Comparison of ENCODE assay signal across 9 cellular contexts in genomic region chr6:32149932-32150920, GRCh38. TPM values are rescaled to one million over a fixed set of nuclear protein-coding genes. Genes with fewer than 3 reads are reported as not detected.
A peak's percentile ranks its signal among the peaks of the same experiment; 100 is the strongest.
DNase-seq lines count a peak whose midpoint lies in the region; ATAC-seq and TF ChIP-seq lines count a peak whose summit lies in the region.
"Had no signal": no experiment of that assay in that cellular context is flagged by ENCODE, and none has a peak within 500 bp of the region (broad histone marks: within the 10 kb centered on the region; RNA-seq: fewer than 3 reads in every experiment).

No MANE protein-coding gene starts in this region.

- H3K4me2 ChIP-seq in Karpas-422 (ENCODE audit: low read depth, low read length, poor library complexity, severe bottlenecking) = no peak overlapping the region

- peak overlapping the region in 2 of 3 donors; percentile 82 to 84 for H3K4me3 ChIP-seq in breast epithelium
- no peak overlapping the region for H3K4me3 ChIP-seq in endodermal cell (ENCODE audit: low read length)
- H3K4me3 ChIP-seq in Karpas-422 (ENCODE audit: low read length) = no peak overlapping the region

- intact Hi-C loops in breast epithelium (cut with DNase I; ENCODE audit: low total_unique reads) = no loop called here
- intact Hi-C loops in MCF 10A (cut with micrococcal nuclease) = loop anchor here (10.0 kb wide), 1 partner anchor 175 kb away; the partner anchor contains the start of gene DXO

- H3K36me3 ChIP-seq in breast epithelium = no peaks in the 10 kb centered on the region
- H3K36me3 ChIP-seq in endodermal cell (ENCODE audit: control insufficient read depth, insufficient read depth, low read length) = no peaks in the 10 kb centered on the region
- no peaks in the 10 kb centered on the region for H3K36me3 ChIP-seq in Karpas-422 (ENCODE audit: insufficient read depth, low read length)

- no peaks in the 10 kb centered on the region for H3K9me2 ChIP-seq in Karpas-422 (replicated peaks; ENCODE audit: insufficient read depth, low read length)

- H3K9me3 ChIP-seq in breast epithelium (no peaks in the 10 kb centered on the region), endodermal cell (ENCODE audit: control insufficient read depth, low read length) (no peaks in the 10 kb centered on the region), Karpas-422 (ENCODE audit: low read length) (no peaks in the 10 kb centered on the region)

- no peak for TF ChIP-seq POLR2A in breast epithelium (IDR thresholded peaks at IDR 0.05)

- H3K9me3 Mint-ChIP-seq in MCF 10A (ENCODE audit: unreplicated experiment) (no peaks in the 10 kb centered on the region), endodermal cell (no peaks in the 10 kb centered on the region)
- H3K9me3 Mint-ChIP-seq in naive thymus-derived CD8-positive, alpha-beta T cell = no peaks in the 10 kb centered on the region
- H3K9me3 Mint-ChIP-seq: stimulated activated effector memory CD8-positive, alpha-beta T cell treated with anti-CD3 and anti-CD28 coated beads, Interleukin-12 subunit alpha, Interleukin-12 subunit beta, amount 100 ng/mL, for 72 hours had no signal

- H3K27me3 Mint-ChIP-seq in MCF 10A (ENCODE audit: insufficient read depth, unreplicated experiment) (no peaks in the 10 kb centered on the region), endodermal cell (ENCODE audit: insufficient read depth) (peaks cover 32% of the 10 kb centered on the region)
- peaks cover 0 to 34% (median 4%) of the 10 kb centered on the region in 5 donors for H3K27me3 Mint-ChIP-seq in naive thymus-derived CD8-positive, alpha-beta T cell

- H2AFZ ChIP-seq in Karpas-422 (ENCODE audit: low read length) = no peak overlapping the region

- H3K27ac Mint-ChIP-seq in MCF 10A (ENCODE audit: low read depth, unreplicated experiment) (no peak overlapping the region), endodermal cell (no peak overlapping the region)
- H3K27ac Mint-ChIP-seq in naive thymus-derived CD8-positive, alpha-beta T cell = peak overlapping the region in 9 of 10 donors; percentile 50 to 95 (median 84)
- H3K27ac Mint-ChIP-seq: stimulated activated effector memory CD8-positive, alpha-beta T cell treated with anti-CD3 and anti-CD28 coated beads, Interleukin-12 subunit alpha, Interleukin-12 subunit beta, amount 100 ng/mL, for 72 hours had no signal

- no peaks in the 10 kb centered on the region for H3K27me3 ChIP-seq in breast epithelium
- no peaks in the 10 kb centered on the region for H3K27me3 ChIP-seq in endodermal cell (ENCODE audit: control insufficient read depth, insufficient read depth, low read length, poor library complexity, severe bottlenecking)
- H3K27me3 ChIP-seq in Karpas-422 (ENCODE audit: low read length) = no peaks in the 10 kb centered on the region

- no peaks in the 10 kb centered on the region for H4K20me1 ChIP-seq in Karpas-422 (ENCODE audit: insufficient read depth, low read depth, low read length)

- ATAC-seq in naive thymus-derived CD8-positive, alpha-beta T cell = no peak
- ATAC-seq in GM21360 (IDR thresholded peaks at IDR 0.05; ENCODE audit: unreplicated experiment) = no peak
- ATAC-seq: stimulated activated effector memory CD8-positive, alpha-beta T cell treated with anti-CD3 and anti-CD28 coated beads, Interleukin-12 subunit alpha, Interleukin-12 subunit beta, amount 100 ng/mL, for 72 hours had no signal

- DNase-seq in breast epithelium (ENCODE audit: low spot score in 2 of 2) (no peak), MCF 10A (ENCODE audit: unreplicated experiment) (no peak), endodermal cell (peak; percentile 82), NCI-H1105 treated with DMSO at 0.1 percent for 48 hours (lab: John Stamatoyannopoulos, UW) (no peak), Karpas-422 (no peak)
- DNase-seq in naive thymus-derived CD8-positive, alpha-beta T cell = peak in 2 of 10 donors; percentile 14 to 59
- DNase-seq in activated CD8-positive, alpha-beta memory T cell treated with anti-CD3 and anti-CD28 coated beads, Interleukin-2, amount 50 U/mL, for 48 hours = no peak

- H3K4me3 Mint-ChIP-seq in MCF 10A (ENCODE audit: unreplicated experiment) (no peak overlapping the region), endodermal cell (peak overlapping the region; percentile 97)
- peak overlapping the region; percentile 81 to 100 (median 91) for H3K4me3 Mint-ChIP-seq in naive thymus-derived CD8-positive, alpha-beta T cell

- H3K36me3 Mint-ChIP-seq in MCF 10A (ENCODE audit: insufficient read depth, unreplicated experiment) = peaks cover 10% of the 10 kb centered on the region
- peaks cover under 1% of the 10 kb centered on the region for H3K36me3 Mint-ChIP-seq in endodermal cell (ENCODE audit: low read depth)
- H3K36me3 Mint-ChIP-seq in naive thymus-derived CD8-positive, alpha-beta T cell = peaks cover 0 to 5% (median 0%) of the 10 kb centered on the region in 3 donors

- TF ChIP-seq CTCF in breast epithelium (IDR thresholded peaks at IDR 0.05) (no peak), MCF 10A (IDR thresholded peaks at IDR 0.05; ENCODE audit: unreplicated experiment) (no peak), endodermal cell (conservative IDR thresholded peaks at IDR 0.05) (peak; percentile 17)

- no TSS peak for BruUV-seq in MCF 10A (replicated peaks; lab: Mats Ljungman, UMichigan)

- peaks cover 4% of the 10 kb centered on the region; the same call in 1 of the 2 replicates for H3K79me2 ChIP-seq in Karpas-422 (ENCODE audit: low read length)

- WGBS in endodermal cell (ENCODE audit: insufficient coverage in 1 of 2, insufficient read length in 1 of 2), 2 experiments = 72 to 88% methylated on average over 6 to 57 of the region's 57 CpGs

- CTCF ChIA-PET in MCF 10A (lab: Yijun Ruan, JAX) = interaction anchor here (0.6 kb wide), 1 partner anchor 356 kb away, joined by 4 read pairs; no protein-coding TSS in a partner anchor

- H3K27ac ChIP-seq in breast epithelium (peak overlapping the region in 1 of 2 donors; percentile 9), endodermal cell (ENCODE audit: low read depth, low read length) (no peak overlapping the region), Karpas-422 (ENCODE audit: low read length) (no peak overlapping the region)

- H3K4me1 ChIP-seq in breast epithelium (peaks cover 0 to 3% of the 10 kb centered on the region in 2 donors), endodermal cell (ENCODE audit: control insufficient read depth, insufficient read depth, low read length) (peaks cover 14% of the 10 kb centered on the region), Karpas-422 (ENCODE audit: low read length) (peaks cover 15% of the 10 kb centered on the region)

- H3K9ac ChIP-seq in endodermal cell (ENCODE audit: extremely low read depth, low read length, poor library complexity, severe bottlenecking) (no peak overlapping the region), Karpas-422 (ENCODE audit: low read length) (no peak overlapping the region)

- H3K4me1 Mint-ChIP-seq in MCF 10A (ENCODE audit: insufficient read depth, unreplicated experiment) = peaks cover 24% of the 10 kb centered on the region
- H3K4me1 Mint-ChIP-seq in endodermal cell = peaks cover 56% of the 10 kb centered on the region
- peaks cover 43 to 70% (median 60%) of the 10 kb centered on the region in 4 donors for H3K4me1 Mint-ChIP-seq in naive thymus-derived CD8-positive, alpha-beta T cell

- POLR2A ChIA-PET in MCF 10A (lab: Yijun Ruan, JAX) = no interaction called here
- POLR2A ChIA-PET in naive thymus-derived CD8-positive, alpha-beta T cell (lab: Charles Lee) = interaction anchor here (1.0 to 1.6 kb wide), 5 partner anchors 14 to 178 kb away, joined by 3 to 7 read pairs (median 3); partner anchors contain the start of genes AGPAT1, DXO and GPSM3

RNA-seq across cellular contexts. Expression of gene PRRT1, which starts 1.5 kb away (rescaled TPM):
- total RNA-seq in breast epithelium = 1 to 10 TPM in 2 of 3 donors, under 1 TPM in 1; 0.48 to 2.8 (median 1.3) TPM
- total RNA-seq in MCF 10A (2022) = 0.17 and 0.19 TPM in 2 replicates
- total RNA-seq in endodermal cell = 1 to 10 TPM; 2.0 to 3.0 TPM
- polyA plus RNA-seq in endodermal cell (2013, experiment 1 of 2) = 5.9 TPM
- 5.8 TPM for polyA plus RNA-seq in endodermal cell (2013, experiment 2 of 2)
- 1 to 10 TPM; 5.5 to 5.6 TPM for total RNA-seq in naive thymus-derived CD8-positive, alpha-beta T cell
- polyA plus RNA-seq in naive thymus-derived CD8-positive, alpha-beta T cell = 1 to 10 TPM; 1.2 to 3.6 (median 2.8) TPM
- total RNA-seq in Karpas-422 (2014; rRNA removed; shearing (Covaris generic); ENCODE audit: low replicate concordance) = 0.29 and 0.75 TPM in 2 replicates

RNA-seq across cellular contexts. Expression of gene PPT2, which starts 3.7 kb away (rescaled TPM):
- 10 to 100 TPM; 18.4 to 59.6 (median 28.5) TPM for total RNA-seq in breast epithelium
- total RNA-seq in MCF 10A (2022) = 3.7 and 5.4 TPM in 2 replicates
- 10 to 100 TPM; 51.1 to 65.3 TPM for total RNA-seq in endodermal cell
- 39.5 TPM for polyA plus RNA-seq in endodermal cell (2013, experiment 1 of 2)
- 33.9 TPM for polyA plus RNA-seq in endodermal cell (2013, experiment 2 of 2)
- total RNA-seq in naive thymus-derived CD8-positive, alpha-beta T cell = 10 to 100 TPM; 22.6 to 23.1 TPM
- polyA plus RNA-seq in naive thymus-derived CD8-positive, alpha-beta T cell = 10 to 100 TPM; 17.3 to 20.6 (median 18.3) TPM
- 14.4 and 27.9 TPM in 2 replicates for total RNA-seq in Karpas-422 (2014; rRNA removed; shearing (Covaris generic); ENCODE audit: low replicate concordance)

RNA-seq across cellular contexts. Expression of gene EGFL8, which starts 14.2 kb away (rescaled TPM):
- total RNA-seq in breast epithelium (10 to 100 TPM; 10.2 to 19.6 (median 11.8) TPM), MCF 10A (2022) (3.1 and 6.7 TPM in 2 replicates), endodermal cell (10 to 100 TPM; 27.9 to 39.6 TPM)
- polyA plus RNA-seq in endodermal cell (2013, experiment 1 of 2) = 38.0 TPM
- 33.1 TPM for polyA plus RNA-seq in endodermal cell (2013, experiment 2 of 2)
- 10 to 100 TPM; 29.3 to 30.1 TPM for total RNA-seq in naive thymus-derived CD8-positive, alpha-beta T cell
- under 1 TPM in 1 of 3 donors, not detected in 2; 0.61 TPM for polyA plus RNA-seq in naive thymus-derived CD8-positive, alpha-beta T cell
- total RNA-seq in Karpas-422 (2014; rRNA removed; shearing (Covaris generic); ENCODE audit: low replicate concordance) = 3.7 and 4.9 TPM in 2 replicates

RNA-seq across cellular contexts. Expression of gene FKBPL, which starts 20.1 kb away (rescaled TPM):
- total RNA-seq in breast epithelium (1 to 10 TPM; 2.6 to 4.1 (median 2.7) TPM), MCF 10A (2022) (4.8 and 5.8 TPM in 2 replicates), endodermal cell (1 to 10 TPM; 9.2 to 9.6 TPM)
- polyA plus RNA-seq in endodermal cell (2013, experiment 1 of 2) = 8.7 TPM
- polyA plus RNA-seq in endodermal cell (2013, experiment 2 of 2) = 9.2 TPM
- total RNA-seq in naive thymus-derived CD8-positive, alpha-beta T cell = 1 to 10 TPM; 1.8 to 2.1 TPM
- polyA plus RNA-seq in naive thymus-derived CD8-positive, alpha-beta T cell = 1 to 10 TPM in 1 of 3 donors, under 1 TPM in 2; 0.37 to 2.5 (median 0.51) TPM
- 7.0 and 12.4 TPM in 2 replicates for total RNA-seq in Karpas-422 (2014; rRNA removed; shearing (Covaris generic); ENCODE audit: low replicate concordance)

RNA-seq across cellular contexts. Expression of gene ATF6B, which starts 22.2 kb away (rescaled TPM):
- total RNA-seq in breast epithelium (10 to 100 TPM; 37.0 to 44.8 (median 43.6) TPM), MCF 10A (2022) (65.6 and 86.5 TPM in 2 replicates), endodermal cell (10 to 100 TPM; 54.5 to 60.3 TPM)
- 67.3 TPM for polyA plus RNA-seq in endodermal cell (2013, experiment 1 of 2)
- 61.1 TPM for polyA plus RNA-seq in endodermal cell (2013, experiment 2 of 2)
- total RNA-seq in naive thymus-derived CD8-positive, alpha-beta T cell = 100 to 1,000 TPM; 140 to 141 TPM
- polyA plus RNA-seq in naive thymus-derived CD8-positive, alpha-beta T cell = 10 to 100 TPM; 17.5 to 25.7 (median 21.4) TPM
- total RNA-seq in Karpas-422 (2014; rRNA removed; shearing (Covaris generic); ENCODE audit: low replicate concordance) = 51.3 and 62.5 TPM in 2 replicates

Comparison
In these comparisons a context has a peak if more than half of its experiments do, and no peak if none do; other contexts are left out.
1. H3K4me3 ChIP-seq: peak in breast epithelium (2 of 3); none in endodermal cell (single experiment) and Karpas-422 (single experiment).
2. H3K27ac Mint-ChIP-seq: peak in naive thymus-derived CD8-positive, alpha-beta T cell (9 of 10); none in MCF 10A (single experiment) and endodermal cell (single experiment).